8 cellular contexts compared by ENCODE assay signal in the genomic region with DNA sequence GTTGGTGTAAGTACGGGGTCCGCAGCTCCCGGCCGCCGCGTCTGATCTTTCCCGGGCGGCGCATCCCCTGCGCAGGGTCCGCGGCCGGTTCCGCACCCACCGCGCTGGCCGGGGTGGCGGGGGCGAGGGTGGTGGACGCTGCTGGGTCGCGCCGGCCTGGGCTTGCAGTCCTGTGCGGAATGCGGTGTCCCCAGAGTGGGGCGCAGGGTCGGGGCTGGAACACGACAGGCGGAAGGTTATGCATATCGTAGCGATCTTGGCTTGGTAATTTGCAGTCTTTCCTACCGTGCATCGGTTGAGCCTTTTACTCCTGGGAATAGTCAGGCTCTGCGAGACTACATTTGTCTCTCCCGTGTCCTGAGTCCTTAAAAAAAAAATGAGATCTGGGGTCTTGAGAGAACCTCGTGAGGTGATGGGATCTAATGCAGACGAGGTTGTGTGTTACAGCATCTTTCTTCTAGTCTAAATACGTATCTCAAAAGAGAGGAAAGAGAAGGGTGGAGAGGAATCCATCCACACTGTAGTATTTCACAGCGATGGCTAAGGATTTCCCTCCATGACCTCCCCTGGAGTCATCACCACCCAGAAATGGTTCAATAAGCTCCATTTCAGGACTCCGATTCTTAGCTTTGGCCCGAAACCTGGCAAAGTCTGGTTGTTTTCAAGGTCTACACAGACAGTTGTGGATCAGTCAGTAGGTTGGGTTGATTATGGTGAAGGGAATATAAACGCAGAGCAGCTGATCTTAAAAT. TPM values are rescaled to one million over a fixed set of nuclear protein-coding genes. Genes with fewer than 3 reads are reported as not detected.
DNase-seq lines count a peak whose midpoint lies in the region; ATAC-seq and FAIRE-seq lines count a peak whose summit lies in the region.

No MANE protein-coding gene starts in this region.

- H3K27me3 Mint-ChIP-seq in activated CD4-positive, alpha-beta T cell treated with anti-CD3 and anti-CD28 coated beads, Interleukin-2, amount 10 ng/mL, durations not matched to agents 7 days and 5 days: peaks cover 15% of the 10 kb centered on the region
- H3K27me3 Mint-ChIP-seq in activated naive CD8-positive, alpha-beta T cell treated with anti-CD3 and anti-CD28 coated beads, Interleukin-2, amount 10 ng/mL, durations not matched to agents 7 days and 5 days: no peaks in the 10 kb centered on the region

- H3K4me1 ChIP-seq in iPS-15b (ENCODE audit: control insufficient read depth, insufficient read depth, low read length) (peaks cover 31% of the 10 kb centered on the region), small intestine (ENCODE audit: control insufficient read depth in 2 of 2, insufficient read depth in 1 of 2, low read depth in 1 of 2, low read length in 1 of 2) (peaks cover 2 to 5% of the 10 kb centered on the region in 2 donors)

- peak overlapping the region; percentile 92 to 99 for H3K27ac ChIP-seq in small intestine (ENCODE audit: low read depth in 1 of 2, low read length in 1 of 2)

- 1 to 2% (median 2%) methylated on average over 38 to 42 of the region's 42 CpGs for WGBS in small intestine, 3 donors

- peaks cover 28% of the 10 kb centered on the region for H3K4me1 Mint-ChIP-seq in activated CD4-positive, alpha-beta T cell treated with anti-CD3 and anti-CD28 coated beads, Interleukin-2, amount 10 ng/mL, durations not matched to agents 7 days and 5 days
- H3K4me1 Mint-ChIP-seq in activated naive CD8-positive, alpha-beta T cell treated with anti-CD3 and anti-CD28 coated beads, Interleukin-2, amount 10 ng/mL, durations not matched to agents 7 days and 5 days: peaks cover 34% of the 10 kb centered on the region

- CTCF ChIA-PET in activated CD4-positive, alpha-beta T cell treated with anti-CD3 and anti-CD28 coated beads, Interleukin-2, amount 10 ng/mL, durations not matched to agents 7 days and 5 days (lab: Charles Lee): interaction anchor here (0.6 to 1.6 kb wide), 5 partner anchors 12 to 585 kb away, joined by 3 to 5 read pairs (median 4); no protein-coding TSS in a partner anchor

- no peak for ATAC-seq in activated naive CD8-positive, alpha-beta T cell treated with anti-CD3 and anti-CD28 coated beads, Interleukin-2, amount 10 ng/mL, durations not matched to agents 7 days and 5 days (ENCODE audit: low read depth)
- ATAC-seq in HG03432 (IDR thresholded peaks at IDR 0.05; ENCODE audit: unreplicated experiment): no peak

- no peak overlapping the region for H3K27ac Mint-ChIP-seq in activated CD4-positive, alpha-beta T cell treated with anti-CD3 and anti-CD28 coated beads, Interleukin-2, amount 10 ng/mL, durations not matched to agents 7 days and 5 days
- H3K27ac Mint-ChIP-seq in activated naive CD8-positive, alpha-beta T cell treated with anti-CD3 and anti-CD28 coated beads, Interleukin-2, amount 10 ng/mL, durations not matched to agents 7 days and 5 days: peak overlapping the region; percentile 36

- peak overlapping the region; percentile 90 for H3K4me3 ChIP-seq in iPS-15b (ENCODE audit: low read depth, low read length)
- H3K4me3 ChIP-seq in small intestine (ENCODE audit: low read depth in 1 of 2, low read length in 2 of 2): peak overlapping the region; percentile 81 to 97

- H3K36me3 ChIP-seq in iPS-15b (ENCODE audit: control insufficient read depth, insufficient read depth, low read length) (no peaks in the 10 kb centered on the region), small intestine (ENCODE audit: control insufficient read depth in 2 of 2, insufficient read depth in 2 of 2, low read length in 2 of 2) (peaks cover 0 to 5% of the 10 kb centered on the region in 2 donors)

- no peaks in the 10 kb centered on the region for H3K9me3 ChIP-seq in iPS-15b (ENCODE audit: control insufficient read depth, insufficient read depth, low read length)
- H3K9me3 ChIP-seq in small intestine (ENCODE audit: control insufficient read depth, low read depth): no peaks in the 10 kb centered on the region

- no peak for FAIRE-seq in small intestine (lab: Jason Lieb, UNC)

- peak overlapping the region; percentile 62 for H3K9ac ChIP-seq in iPS-15b (ENCODE audit: low read depth, low read length)

- H3K27me3 ChIP-seq in iPS-15b (ENCODE audit: control insufficient read depth, insufficient read depth, low read length) (peaks cover 28% of the 10 kb centered on the region), small intestine (ENCODE audit: control insufficient read depth in 2 of 2, insufficient read depth in 2 of 2, low read length in 2 of 2) (no peaks in the 10 kb centered on the region)

- peak overlapping the region; percentile 70 for H3K4me3 Mint-ChIP-seq in activated CD4-positive, alpha-beta T cell treated with anti-CD3 and anti-CD28 coated beads, Interleukin-2, amount 10 ng/mL, durations not matched to agents 7 days and 5 days
- H3K4me3 Mint-ChIP-seq in activated naive CD8-positive, alpha-beta T cell treated with anti-CD3 and anti-CD28 coated beads, Interleukin-2, amount 10 ng/mL, durations not matched to agents 7 days and 5 days: peak overlapping the region; percentile 89

- no peak for DNase-seq in activated CD4-positive, alpha-beta T cell treated with anti-CD3 and anti-CD28 coated beads, Interleukin-2, amount 10 ng/mL, durations not matched to agents 7 days and 5 days
- DNase-seq in activated CD4-positive, alpha-beta T cell treated with anti-CD3 and anti-CD28 coated beads, Interleukin-2, amount 50 U/mL, for 4 hours: no peak
- DNase-seq in NCI-H1105 (lab: John Stamatoyannopoulos, UW) (peak; percentile 27), small intestine (no peak)
- no peak for DNase-seq in activated naive CD8-positive, alpha-beta T cell treated with anti-CD3 and anti-CD28 coated beads, Interleukin-2, amount 10 ng/mL, durations not matched to agents 7 days and 5 days
- DNase-seq in stimulated activated CD4-positive, alpha-beta T cell treated with anti-CD3 and anti-CD28 coated beads, Interleukin-4, amount 100 ng/mL, for 4 hours: no peak

- no peaks in the 10 kb centered on the region for H3K36me3 Mint-ChIP-seq in activated CD4-positive, alpha-beta T cell treated with anti-CD3 and anti-CD28 coated beads, Interleukin-2, amount 10 ng/mL, durations not matched to agents 7 days and 5 days (ENCODE audit: low read depth)
- peaks cover 9% of the 10 kb centered on the region for H3K36me3 Mint-ChIP-seq in activated naive CD8-positive, alpha-beta T cell treated with anti-CD3 and anti-CD28 coated beads, Interleukin-2, amount 10 ng/mL, durations not matched to agents 7 days and 5 days

- H3K9me3 Mint-ChIP-seq in activated CD4-positive, alpha-beta T cell treated with anti-CD3 and anti-CD28 coated beads, Interleukin-2, amount 10 ng/mL, durations not matched to agents 7 days and 5 days: no peaks in the 10 kb centered on the region
- H3K9me3 Mint-ChIP-seq in activated naive CD8-positive, alpha-beta T cell treated with anti-CD3 and anti-CD28 coated beads, Interleukin-2, amount 10 ng/mL, durations not matched to agents 7 days and 5 days: no peaks in the 10 kb centered on the region

- POLR2A ChIA-PET in activated CD4-positive, alpha-beta T cell treated with anti-CD3 and anti-CD28 coated beads, Interleukin-2, amount 10 ng/mL, durations not matched to agents 7 days and 5 days (lab: Charles Lee): no interaction called here
- POLR2A ChIA-PET in activated naive CD8-positive, alpha-beta T cell treated with anti-CD3 and anti-CD28 coated beads, Interleukin-2, amount 10 ng/mL, durations not matched to agents 7 days and 5 days (lab: Charles Lee): interaction anchor here (0.7 to 1.5 kb wide), 3 partner anchors 62 to 668 kb away, joined by 3 to 5 read pairs (median 4); a partner anchor contains a TSS

RNA-seq across cellular contexts. Expression of a gene that starts 0.6 kb away (rescaled TPM):
- 1 to 10 TPM; 2.6 to 3.4 TPM for total RNA-seq in activated CD4-positive, alpha-beta T cell treated with anti-CD3 and anti-CD28 coated beads, Interleukin-2, amount 10 ng/mL, durations not matched to agents 7 days and 5 days
- total RNA-seq in activated naive CD8-positive, alpha-beta T cell treated with anti-CD3 and anti-CD28 coated beads, Interleukin-2, amount 10 ng/mL, durations not matched to agents 7 days and 5 days: 10 to 100 TPM; 12.2 to 13.3 TPM
- polyA plus RNA-seq in small intestine: 100 to 1,000 TPM; 216 to 240 (median 238) TPM
